ENCODE assay signal across 24 cellular contexts in the genomic region with DNA sequence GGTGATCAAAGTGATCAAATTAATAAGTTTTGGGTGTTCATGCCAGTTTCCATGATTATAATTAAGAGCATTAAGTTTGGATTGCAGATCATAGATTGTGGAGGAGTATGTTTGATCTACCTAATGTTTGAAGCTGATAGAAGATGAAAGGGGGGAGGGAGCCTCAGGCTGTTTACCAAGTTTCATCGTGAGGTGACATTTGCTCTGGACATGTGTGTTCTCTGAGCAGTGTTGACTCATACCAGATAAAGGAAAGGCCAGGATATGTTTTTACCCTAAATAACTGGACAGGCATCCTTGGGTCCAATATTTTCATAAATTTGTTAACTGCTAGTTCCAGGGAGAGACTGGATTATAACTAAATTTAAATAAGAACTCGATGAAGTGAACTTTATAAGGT.
"Had no signal": no experiment of that assay in that cellular context is flagged by ENCODE, and none has a peak within 500 bp of the region (broad histone marks: within the 10 kb centered on the region; RNA-seq: fewer than 3 reads in every experiment).

No MANE protein-coding gene starts in this region.

- H3K36me3 Mint-ChIP-seq: mesothelial cell of epicardium, T-cell had no signal

- DNase-seq: activated CD4-positive, alpha-beta T cell treated with anti-CD3 and anti-CD28 coated beads, Interleukin-2, amount 50 U/mL, for 1 hour; activated CD4-positive, CD25-positive, alpha-beta regulatory T cell treated with anti-CD3 and anti-CD28 coated beads, Interleukin-2, amount 50 U/mL, for 72 hours; activated CD8-positive, alpha-beta T cell treated with anti-CD3 and anti-CD28 coated beads, Interleukin-2, amount 10 ng/mL, durations not matched to agents 7 days and 5 days; activated gamma-delta T cell treated with Interleukin-2 at 50 U/mL for 16 hours; activated T-cell treated with anti-CD3 and anti-CD28 coated beads, Interleukin-2, amount 50 U/mL, for 1 hour; cerebellar nuclear complex; cortex of kidney; naive thymus-derived CD8-positive, alpha-beta T cell; spleen; stimulated activated CD4-positive, alpha-beta T cell treated with anti-CD3 and anti-CD28 coated beads, Interleukin-4, amount 100 ng/mL, for 24 hours; stimulated activated naive CD8-positive, alpha-beta T cell treated with anti-CD3 and anti-CD28 coated beads, Interleukin-15, Interleukin-2, amounts not matched to agents 100 U/mL and 50 U/mL, for 24 hours; substantia nigra; T-cell; transverse colon; WERI-Rb-1 had no signal

- H3K27me3 ChIP-seq: breast epithelium, foreskin keratinocyte had no signal

- H3K4me3 Mint-ChIP-seq: activated CD8-positive, alpha-beta T cell treated with anti-CD3 and anti-CD28 coated beads, Interleukin-2, amount 10 ng/mL, durations not matched to agents 7 days and 5 days; activated naive CD4-positive, alpha-beta T cell treated with anti-CD3 and anti-CD28 coated beads, Interleukin-2, amount 50 U/mL, for 24 hours; mesothelial cell of epicardium; naive thymus-derived CD8-positive, alpha-beta T cell; T-cell; T-helper 2 cell treated with Interferon-gamma antibody and Interleukin-4, amounts not matched to agents 5 μg/mL and 100 μg/mL, for 36 hours had no signal

- H3K27me3 Mint-ChIP-seq: progenitor cell of endocrine pancreas had no signal

- H3K27ac Mint-ChIP-seq: activated CD8-positive, alpha-beta T cell treated with anti-CD3 and anti-CD28 coated beads, Interleukin-2, amount 10 ng/mL, durations not matched to agents 7 days and 5 days; activated naive CD4-positive, alpha-beta T cell treated with anti-CD3 and anti-CD28 coated beads, Interleukin-2, amount 50 U/mL, for 24 hours; mesothelial cell of epicardium; naive thymus-derived CD8-positive, alpha-beta T cell; progenitor cell of endocrine pancreas; T-cell; T-helper 2 cell treated with Interferon-gamma antibody and Interleukin-4, amounts not matched to agents 5 μg/mL and 100 μg/mL, for 36 hours had no signal

- H3K27ac ChIP-seq: breast epithelium, foreskin keratinocyte, spleen, transverse colon, WERI-Rb-1 had no signal

- ATAC-seq: activated CD8-positive, alpha-beta T cell treated with anti-CD3 and anti-CD28 coated beads, Interleukin-2, amount 10 ng/mL, durations not matched to agents 7 days and 5 days; foreskin keratinocyte; left lobe of liver; naive thymus-derived CD8-positive, alpha-beta T cell; stimulated activated naive CD8-positive, alpha-beta T cell treated with anti-CD3 and anti-CD28 coated beads, Interleukin-15, Interleukin-2, amounts not matched to agents 100 U/mL and 50 U/mL, for 24 hours; T-cell had no signal

- H3K36me3 ChIP-seq: breast epithelium, transverse colon, WERI-Rb-1 had no signal

- H3K9me3 ChIP-seq: breast epithelium, transverse colon had no signal

- FAIRE-seq: astrocyte, endometrium had no signal

- H3K4me3 ChIP-seq: breast epithelium, spleen, transverse colon had no signal

- H3K9me3 Mint-ChIP-seq: activated naive CD4-positive, alpha-beta T cell treated with anti-CD3 and anti-CD28 coated beads, Interleukin-2, amount 50 U/mL, for 24 hours had no signal
